ENCODE assay signal across 23 cellular contexts in the genomic region with DNA sequence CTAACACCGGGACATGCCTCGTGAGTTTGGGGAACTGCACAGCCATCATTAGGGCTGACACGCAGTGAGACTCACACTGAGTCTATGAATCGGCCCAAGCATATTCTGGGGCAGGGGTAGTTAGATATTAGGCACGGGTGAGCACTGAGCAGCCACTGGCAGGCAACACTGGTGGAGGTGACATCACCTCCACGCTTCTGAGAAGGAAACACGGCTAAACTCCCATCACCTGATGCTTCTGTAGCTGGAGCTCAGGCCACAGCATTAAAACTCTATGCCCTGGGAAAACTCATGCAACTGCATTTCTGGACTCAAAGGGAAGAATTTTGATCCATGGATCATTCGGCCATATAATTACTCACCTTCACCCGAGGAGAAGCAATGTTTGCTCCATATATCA.
"Had no signal": no experiment of that assay in that cellular context is flagged by ENCODE, and none has a peak within 500 bp of the region (broad histone marks: within the 10 kb centered on the region; RNA-seq: fewer than 3 reads in every experiment).

No MANE protein-coding gene starts in this region.

- H3K27ac ChIP-seq: HL-60, SJSA1, SK-N-MC had no signal

- H3K9me3 ChIP-seq: SJSA1 had no signal

- FAIRE-seq: HTR-8/SVneo, RCC 7860 had no signal

- H3K27me3 ChIP-seq: SJSA1 had no signal

- H3K4me3 ChIP-seq: SJSA1, SK-N-MC had no signal

- H3K36me3 ChIP-seq: SJSA1 had no signal

- DNase-seq: KBM-7, MV-4-11, NCI-H1048, NCI-H1105, NCI-H1417, NCI-H1436 treated with DMSO at 0.1 percent for 48 hours, NCI-H1694, NCI-H187 treated with DMSO at 0.1 percent for 48 hours, NCI-H2029 treated with DMSO at 0.1 percent for 48 hours, NCI-H2107, NCI-H226, NCI-H446, NCI-H510A, NCI-H524 treated with DMSO at 0.1 percent for 48 hours, NCI-H774, Right ventricle myocardium superior, RPMI8226, SIG-M5 had no signal
